Comparison of ENCODE assay signal across 8 cellular contexts in the genomic region with DNA sequence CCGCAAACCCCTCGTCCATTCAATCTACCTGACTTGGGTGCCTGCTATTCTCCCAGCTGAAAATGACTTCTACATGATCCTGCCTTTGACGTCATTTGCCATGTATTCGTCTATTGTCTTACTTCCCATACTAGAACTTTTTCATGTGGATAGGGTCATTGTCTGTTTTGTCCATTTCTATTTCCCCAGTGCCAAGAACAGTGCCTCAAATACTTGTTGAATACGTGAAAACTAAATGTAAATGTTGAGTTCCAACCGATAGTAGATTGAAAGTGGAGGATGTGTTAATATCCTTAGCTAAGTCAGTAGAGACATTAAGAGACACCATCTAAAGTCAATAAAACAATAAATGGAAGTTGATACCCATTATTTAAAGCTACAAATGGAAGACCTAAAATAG. TPM values are rescaled to one million over a fixed set of nuclear protein-coding genes. Genes with fewer than 3 reads are reported as not detected.
A peak's percentile ranks its signal among the peaks of the same experiment; 100 is the strongest.
DNase-seq lines count a peak whose midpoint lies in the region; ATAC-seq and TF ChIP-seq lines count a peak whose summit lies in the region.

No MANE protein-coding gene starts in this region.

- H3K36me3 ChIP-seq in Loucy (ENCODE audit: insufficient read depth, low read length): no peaks in the 10 kb centered on the region; the same call in 1 of the 2 replicates

- intact Hi-C loops in CD4-positive, alpha-beta T cell (cut with DNase I, micrococcal nuclease): loop anchor here in 1 of 2 experiments (5.0 to 10.0 kb wide), 3 partner anchors 215 to 1630 kb away; a partner anchor contains a TSS
- intact Hi-C loops in dendritic cell treated with granulocyte-macrophage colony-stimulating factor and Interleukin-4, amounts not matched to agents 40 ng/mL and 50 ng/mL, for 4 days (cut with micrococcal nuclease): no loop called here

- peak overlapping the region; percentile 93 for H3K4me3 ChIP-seq in Loucy (ENCODE audit: low read length, poor library complexity, severe bottlenecking)

- H3K36me3 Mint-ChIP-seq in CD4-positive, alpha-beta T cell (ENCODE audit: low read depth): peaks cover 34% of the 10 kb centered on the region
- H3K36me3 Mint-ChIP-seq in dendritic cell treated with granulocyte-macrophage colony-stimulating factor and Interleukin-4, amounts not matched to agents 40 ng/mL and 50 ng/mL, for 4 days (ENCODE audit: low read depth): peaks cover 35% of the 10 kb centered on the region
- H3K36me3 Mint-ChIP-seq in nephron progenitor cell (ENCODE audit: low read depth): peaks cover 23% of the 10 kb centered on the region

- H3K4me2 ChIP-seq in Loucy (ENCODE audit: low read depth, low read length, poor library complexity, severe bottlenecking): peak overlapping the region; percentile 99

- peak overlapping the region; percentile 87 for H3K4me3 Mint-ChIP-seq in CD4-positive, alpha-beta T cell
- H3K4me3 Mint-ChIP-seq in dendritic cell treated with granulocyte-macrophage colony-stimulating factor and Interleukin-4, amounts not matched to agents 40 ng/mL and 50 ng/mL, for 4 days: peak overlapping the region; percentile 93
- H3K4me3 Mint-ChIP-seq in nephron progenitor cell: peak overlapping the region; percentile 91

- peaks cover 3% of the 10 kb centered on the region for H3K9me3 Mint-ChIP-seq in CD4-positive, alpha-beta T cell
- H3K9me3 Mint-ChIP-seq in dendritic cell treated with granulocyte-macrophage colony-stimulating factor and Interleukin-4, amounts not matched to agents 40 ng/mL and 50 ng/mL, for 4 days: no peaks in the 10 kb centered on the region
- H3K9me3 Mint-ChIP-seq in nephron progenitor cell: peaks cover 4% of the 10 kb centered on the region

- CTCF ChIA-PET in CD4-positive, alpha-beta T cell (lab: Charles Lee): interaction anchor here (1.3 kb wide), 1 partner anchor 30 kb away, joined by 5 read pairs; a partner anchor contains a TSS

- POLR2A ChIA-PET in CD4-positive, alpha-beta T cell (lab: Charles Lee): no interaction called here

- no peaks in the 10 kb centered on the region for H3K9me2 ChIP-seq in Loucy (replicated peaks; ENCODE audit: low read depth, low read length)

- no peak overlapping the region for H3K27ac ChIP-seq in CD4-positive, alpha-beta T cell (ENCODE audit: low read depth, low read length)

- peak overlapping the region; percentile 91 for H3K9ac ChIP-seq in Loucy (ENCODE audit: low read depth, low read length, poor library complexity, severe bottlenecking)

- peak overlapping the region; percentile 86 for H3K27ac Mint-ChIP-seq in CD4-positive, alpha-beta T cell
- peak overlapping the region; percentile 94 for H3K27ac Mint-ChIP-seq in dendritic cell treated with granulocyte-macrophage colony-stimulating factor and Interleukin-4, amounts not matched to agents 40 ng/mL and 50 ng/mL, for 4 days
- peak overlapping the region; percentile 14 for H3K27ac Mint-ChIP-seq in nephron progenitor cell

- H3K4me1 Mint-ChIP-seq in CD4-positive, alpha-beta T cell (ENCODE audit: low read depth): peaks cover 53% of the 10 kb centered on the region
- peaks cover 30% of the 10 kb centered on the region for H3K4me1 Mint-ChIP-seq in dendritic cell treated with granulocyte-macrophage colony-stimulating factor and Interleukin-4, amounts not matched to agents 40 ng/mL and 50 ng/mL, for 4 days (ENCODE audit: low read depth)
- peaks cover 20% of the 10 kb centered on the region for H3K4me1 Mint-ChIP-seq in nephron progenitor cell

- DNase-seq in CD4-positive, alpha-beta T cell: no peak
- DNase-seq in nephron progenitor cell (no peak), foreskin melanocyte (no peak), NCI-H1436 (lab: John Stamatoyannopoulos, UW) (no peak), iPS-NIHi7 (ENCODE audit: extremely low spot score) (no peak), GOT3 (lab: John Stamatoyannopoulos, UW) (no peak)

- H3K4me1 ChIP-seq in Loucy (ENCODE audit: insufficient read depth, low read length, poor library complexity, severe bottlenecking): peaks cover 29% of the 10 kb centered on the region

- no peak for ATAC-seq in CD4-positive, alpha-beta T cell (ENCODE audit: poor library complexity)

- H4K20me1 ChIP-seq in Loucy (ENCODE audit: insufficient read depth, low read length, poor library complexity, severe bottlenecking): no peaks in the 10 kb centered on the region

- no peaks in the 10 kb centered on the region for H3K9me3 ChIP-seq in CD4-positive, alpha-beta T cell (ENCODE audit: control insufficient read depth, low read length)
- H3K9me3 ChIP-seq in Loucy (ENCODE audit: insufficient read depth, low read depth, low read length): no peaks in the 10 kb centered on the region

- peak overlapping the region; percentile 98; the same call in 1 of the 2 replicates for H2AFZ ChIP-seq in Loucy (ENCODE audit: low read length)

- H3K79me2 ChIP-seq in Loucy (ENCODE audit: insufficient read depth, low read length): peaks cover 7% of the 10 kb centered on the region

- H3F3A ChIP-seq in Loucy (ENCODE audit: low read depth): no peaks in the 10 kb centered on the region

- TF ChIP-seq CTCF in CD4-positive, alpha-beta T cell (IDR thresholded peaks at IDR 0.05): no peak
- no peak for TF ChIP-seq CTCF in Loucy (conservative IDR thresholded peaks at IDR 0.05; ENCODE audit: low read length)
- TF ChIP-seq CTCF in nephron progenitor cell (IDR thresholded peaks at IDR 0.05): no peak

- H3K27me3 Mint-ChIP-seq in CD4-positive, alpha-beta T cell: no peaks in the 10 kb centered on the region
- no peaks in the 10 kb centered on the region for H3K27me3 Mint-ChIP-seq in dendritic cell treated with granulocyte-macrophage colony-stimulating factor and Interleukin-4, amounts not matched to agents 40 ng/mL and 50 ng/mL, for 4 days
- H3K27me3 Mint-ChIP-seq in nephron progenitor cell (ENCODE audit: low read depth, poor library complexity): peaks cover 4% of the 10 kb centered on the region

- H3K27me3 ChIP-seq in CD4-positive, alpha-beta T cell (ENCODE audit: control insufficient read depth, insufficient read depth, low read length): no peaks in the 10 kb centered on the region
- peaks cover 2% of the 10 kb centered on the region for H3K27me3 ChIP-seq in Loucy (ENCODE audit: insufficient read depth, low read length, poor library complexity, severe bottlenecking)

RNA-seq across cellular contexts. Expression of a gene that starts 0.9 kb away (rescaled TPM):
- 1 to 10 TPM; 4.1 to 5.4 TPM for total RNA-seq in CD4-positive, alpha-beta T cell

RNA-seq across cellular contexts. Expression of a gene that starts 13.3 kb away (rescaled TPM):
- total RNA-seq in CD4-positive, alpha-beta T cell: not detected

RNA-seq across cellular contexts. Expression of a gene that starts 25.6 kb away (rescaled TPM):
- total RNA-seq in CD4-positive, alpha-beta T cell: not detected

RNA-seq across cellular contexts. Expression of a gene that starts 30.2 kb away (rescaled TPM):
- total RNA-seq in CD4-positive, alpha-beta T cell: not detected

RNA-seq across cellular contexts. Expression of a gene that starts 36.7 kb away (rescaled TPM):
- not detected for total RNA-seq in CD4-positive, alpha-beta T cell

Comparison
In these comparisons a context has a peak if more than half of its experiments do, and no peak if none do; other contexts are left out.
1. H3K27ac Mint-ChIP-seq: peak in every context shown above with its lines; median percentile 94 in dendritic cell treated with granulocyte-macrophage colony-stimulating factor and Interleukin-4, amounts not matched to agents 40 ng/mL and 50 ng/mL, for 4 days; 86 in CD4-positive, alpha-beta T cell; 14 in nephron progenitor cell.